ENCODE assay signal across 9 cellular contexts in genomic region chr3:148727242-148727641, GRCh38. TPM values are rescaled to one million over a fixed set of nuclear protein-coding genes. Genes with fewer than 3 reads are reported as not detected.
DNase-seq lines count a peak whose midpoint lies in the region; ATAC-seq and TF ChIP-seq lines count a peak whose summit lies in the region.
"Had no signal": no experiment of that assay in that cellular context is flagged by ENCODE, and none has a peak within 500 bp of the region (broad histone marks: within the 10 kb centered on the region; RNA-seq: fewer than 3 reads in every experiment).

No MANE protein-coding gene starts in this region.

- peaks cover 8% of the 10 kb centered on the region for H3K4me1 Mint-ChIP-seq in osteocyte (ENCODE audit: unreplicated experiment)

- no peak overlapping the region for H3K27ac Mint-ChIP-seq in osteocyte (ENCODE audit: unreplicated experiment)

- H3K27me3 ChIP-seq in Panc1 (ENCODE audit: control insufficient read depth, insufficient read depth, low read length): peaks cover 2% of the 10 kb centered on the region
- H3K27me3 ChIP-seq: BLaER1 had no signal

- intact Hi-C loops in Panc1 (cut with micrococcal nuclease; ENCODE audit: unreplicated experiment): loop anchor here (2.0 kb wide), 1 partner anchor 220 kb away; no protein-coding TSS in a partner anchor

- CTCF ChIA-PET in Panc1 (lab: Charles Lee): no interaction called here

- BruUV-seq in Panc1 (replicated peaks; lab: Mats Ljungman, UMichigan): no TSS peak

- in situ Hi-C loops in KBM-7 (cut with MboI; ENCODE audit: low pct_unique_long_range_greater_than_20kb, low sequenced_read_pairs): no loop called here
- in situ Hi-C loops in Panc1 (cut with HindIII; ENCODE audit: low pct_unique_long_range_greater_than_20kb, low sequenced_read_pairs): no loop called here

- no peaks in the 10 kb centered on the region for H3K4me1 ChIP-seq in Panc1 (ENCODE audit: control insufficient read depth, insufficient read depth, low read length)
- H3K4me1 ChIP-seq: BLaER1 had no signal

- H3K9me3 ChIP-seq in Panc1 (ENCODE audit: control insufficient read depth, insufficient read depth, low read depth, low read length): no peaks in the 10 kb centered on the region
- H3K9me3 ChIP-seq: BLaER1 had no signal

- no peak overlapping the region for H3K4me3 ChIP-seq in Panc1 (ENCODE audit: low read depth in 2 of 2, low read length in 2 of 2)
- H3K4me3 ChIP-seq in epithelial cell of proximal tubule (ENCODE audit: low read depth, low read length): no peak overlapping the region
- H3K4me3 ChIP-seq: BLaER1 had no signal

- DNase-seq in SIG-M5 treated with dmso at 0.1 percent for 504 hours (lab: John Stamatoyannopoulos, UW; ENCODE audit: unreplicated experiment) (peak; percentile 17), SIG-M5 (lab: John Stamatoyannopoulos, UW) (no peak), KBM-7 (peak; percentile 23), Panc1 (ENCODE audit: low read depth, low spot score) (no peak), epithelial cell of proximal tubule (ENCODE audit: low read depth) (no peak), osteocyte (ENCODE audit: extremely low spot score, unreplicated experiment) (no peak), UCSD-AML1 (lab: John Stamatoyannopoulos, UW; ENCODE audit: unreplicated experiment) (no peak)

- H3K36me3 ChIP-seq in Panc1 (ENCODE audit: control insufficient read depth, insufficient read depth, low read length): no peaks in the 10 kb centered on the region
- H3K36me3 ChIP-seq: BLaER1 had no signal

- H3K27me3 Mint-ChIP-seq in osteocyte (ENCODE audit: unreplicated experiment): no peaks in the 10 kb centered on the region

- no peaks in the 10 kb centered on the region for H3K9me3 Mint-ChIP-seq in osteocyte (ENCODE audit: unreplicated experiment)

- POLR2A ChIA-PET in Panc1 (lab: Charles Lee): no interaction called here

- ATAC-seq in GM21825 (IDR thresholded peaks at IDR 0.05; ENCODE audit: unreplicated experiment): peak; percentile 88
- peak; percentile 83 for ATAC-seq in Panc1

- H3K36me3 Mint-ChIP-seq in osteocyte (ENCODE audit: unreplicated experiment): no peaks in the 10 kb centered on the region

- TF ChIP-seq CTCF in Panc1 (IDR thresholded peaks at IDR 0.05) (peak; percentile 69), epithelial cell of proximal tubule (conservative IDR thresholded peaks at IDR 0.05; ENCODE audit: low read depth, low read length) (peak; percentile 88), osteocyte (IDR thresholded peaks at IDR 0.05) (peak; percentile 70)

- no peak overlapping the region for H3K4me3 Mint-ChIP-seq in osteocyte (ENCODE audit: unreplicated experiment)

- H3K27ac ChIP-seq in Panc1 (ENCODE audit: low read length): no peak overlapping the region
- H3K27ac ChIP-seq: BLaER1 had no signal

RNA-seq across cellular contexts. Expression of gene AGTR1, which starts 29.5 kb away (rescaled TPM):
- total RNA-seq in Panc1 (2021; ENCODE audit: unreplicated experiment) (0.28 TPM), epithelial cell of proximal tubule (0.12 and 0.14 TPM in 2 replicates), osteocyte (2.0 and 2.1 TPM in 2 replicates)
- polyA plus RNA-seq in Panc1 (2012; ENCODE audit: insufficient read length): 0.10 TPM

Comparison
In these comparisons a context has a peak if more than half of its experiments do, and no peak if none do; other contexts are left out.
1. DNase-seq: peak in SIG-M5 treated with dmso at 0.1 percent for 504 hours (single experiment) and KBM-7 (single experiment); none in SIG-M5 (single experiment), Panc1 (single experiment), epithelial cell of proximal tubule (single experiment), osteocyte (single experiment) and UCSD-AML1 (single experiment).
2. Peak in every context shown above with its lines, with median percentiles within 50 percentile points of each other: CTCF ChIP-seq.